In the genomic region with DNA sequence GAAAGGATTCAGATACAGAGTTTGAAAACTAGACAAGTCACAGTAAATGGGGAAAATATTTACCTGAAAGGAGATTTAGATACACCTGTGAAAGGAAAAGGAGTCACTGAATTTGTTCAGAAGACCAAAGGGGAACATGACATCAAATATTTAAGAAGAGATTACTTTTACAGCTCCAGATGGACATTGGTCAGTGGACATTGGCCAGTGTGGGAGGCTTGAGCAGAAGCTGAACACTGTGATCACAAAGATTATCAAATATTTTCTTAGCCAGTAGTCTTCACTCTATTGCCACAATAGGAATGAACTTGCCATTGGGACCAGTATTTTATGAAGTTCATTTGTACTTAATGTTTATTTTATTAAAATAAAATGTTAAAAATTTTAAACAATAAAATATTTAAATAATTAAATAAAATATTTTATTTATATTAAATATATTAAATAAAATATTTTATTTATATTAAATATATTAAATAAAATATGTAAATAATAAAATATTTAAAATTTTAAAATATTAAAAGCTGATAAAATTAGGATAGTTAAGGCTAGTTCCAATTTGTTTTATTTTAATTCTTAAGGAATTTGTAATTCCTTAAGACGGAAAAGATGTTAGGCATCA, we compare ENCODE assay signal across 23 cellular contexts.
"Had no signal": no experiment of that assay in that cellular context is flagged by ENCODE, and none has a peak within 500 bp of the region (broad histone marks: within the 10 kb centered on the region; RNA-seq: fewer than 3 reads in every experiment).

No MANE protein-coding gene starts in this region.

- DNase-seq: cortex of kidney; dorsolateral prefrontal cortex; effector CD8-positive, alpha-beta T cell; gastrocnemius medialis; heart right ventricle; hypothalamus; islet precursor cell; left cardiac atrium; left ventricle myocardium superior; mesendoderm; naive B cell; occipital lobe; stimulated activated CD4-positive, alpha-beta T cell treated with anti-CD3 and anti-CD28 coated beads, Interleukin-2, amount 100 ng/mL, for 24 hours; stimulated activated CD4-positive, alpha-beta T cell treated with anti-CD3 and anti-CD28 coated beads, Interleukin-4, amount 100 ng/mL, for 4 hours; stimulated activated naive CD4-positive, alpha-beta T cell; stomach; substantia nigra; trophoblast cell had no signal

- H3K9me3 ChIP-seq: gastrocnemius medialis, prostate gland had no signal

- H3K4me3 ChIP-seq: dorsolateral prefrontal cortex, gastrocnemius medialis, heart right ventricle, prostate gland, stomach had no signal

- H3K4me1 Mint-ChIP-seq: naive B cell, nephron had no signal

- H3K27ac Mint-ChIP-seq: naive B cell, nephron had no signal

- H3K27ac ChIP-seq: dorsolateral prefrontal cortex, gastrocnemius medialis, heart right ventricle, parathyroid adenoma, prostate gland, stomach had no signal

- H3K27me3 ChIP-seq: dorsolateral prefrontal cortex, gastrocnemius medialis, heart right ventricle, stomach had no signal

- H3K4me3 Mint-ChIP-seq: naive B cell, nephron had no signal

- H3K4me1 ChIP-seq: gastrocnemius medialis, heart right ventricle, parathyroid adenoma, prostate gland, stomach had no signal

- ATAC-seq: esophagus mucosa, gastrocnemius medialis, heart right ventricle, left cardiac atrium, left ventricle myocardium superior, sciatic nerve had no signal

- H3K9ac ChIP-seq: parathyroid adenoma had no signal

- H3K36me3 ChIP-seq: gastrocnemius medialis, heart right ventricle, prostate gland had no signal
